In the genomic region with DNA sequence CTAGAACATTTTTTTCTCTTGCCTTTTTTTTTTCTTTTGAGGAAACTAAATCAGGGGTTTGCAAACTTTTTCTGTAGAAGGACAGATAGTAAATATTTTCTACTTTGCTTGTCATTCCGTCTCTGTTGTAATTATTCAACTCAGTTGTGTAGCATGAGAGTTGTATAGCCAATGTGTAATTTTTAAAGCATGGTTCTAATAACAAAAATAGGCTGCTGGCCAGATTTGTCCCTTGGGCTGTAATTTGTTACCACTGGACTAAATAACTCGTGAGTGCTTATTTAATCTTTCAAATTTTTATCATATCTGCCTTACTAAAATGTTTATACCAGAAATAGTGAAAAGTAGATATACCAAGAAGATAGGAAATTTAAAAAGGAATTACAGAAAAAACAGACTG, we compare ENCODE assay signal across 1 cellular context.
TF ChIP-seq lines count a peak whose summit lies in the region.

No MANE protein-coding gene starts in this region.

TF ChIP-seq in GM23338, 12 proteins besides CTCF, POLR2A, EP300 and RAD21 (continued from another document):
- TF ChIP-seq ZNF462 (CRISPR knock-in tag; IDR thresholded peaks at IDR 0.05): no peak
